8 cellular contexts compared by ENCODE assay signal in the genomic region with DNA sequence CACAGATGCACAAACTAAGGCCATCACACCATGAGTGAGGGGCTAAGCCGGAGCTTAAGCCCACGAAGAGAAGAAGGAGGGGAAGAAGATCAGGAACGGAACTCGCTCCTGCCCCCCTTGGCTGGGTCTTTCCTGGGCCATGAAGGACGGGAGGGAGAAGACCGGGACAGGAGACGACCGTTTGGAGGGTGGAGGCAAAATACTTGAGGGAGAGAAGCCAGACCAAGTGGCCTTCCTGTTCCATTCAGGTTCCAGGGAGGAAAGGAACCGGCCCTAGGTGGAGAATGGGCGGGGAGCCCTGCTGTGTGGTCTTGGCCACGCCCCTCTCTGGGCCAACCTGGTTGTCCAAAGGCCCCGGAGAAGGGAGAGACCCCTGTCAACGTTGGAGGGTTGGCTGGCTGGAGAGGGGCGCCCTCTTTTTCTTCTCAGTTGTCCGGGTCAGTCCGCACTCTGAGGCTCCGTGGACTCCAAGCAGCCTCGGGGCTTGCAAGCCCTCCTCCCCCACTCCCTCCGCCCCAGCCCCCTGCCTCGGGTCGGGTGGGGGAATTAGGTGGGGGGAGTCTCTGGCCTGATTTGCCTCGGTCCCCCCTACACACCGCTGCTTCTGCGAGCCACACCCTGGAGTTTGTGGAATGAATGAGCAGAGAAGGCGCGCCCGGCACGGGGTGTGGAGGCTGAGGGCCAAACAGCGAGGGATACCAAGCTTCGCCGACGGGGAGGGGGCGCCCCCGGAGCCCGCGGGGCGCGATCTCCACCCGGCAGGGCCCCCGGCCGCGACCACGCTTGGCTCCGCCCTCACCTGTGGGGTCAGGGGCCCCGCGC. TPM values are rescaled to one million over a fixed set of nuclear protein-coding genes. Genes with fewer than 3 reads are reported as not detected.
A peak's percentile ranks its signal among the peaks of the same experiment; 100 is the strongest.
DNase-seq lines count a peak whose midpoint lies in the region; ATAC-seq and TF ChIP-seq lines count a peak whose summit lies in the region.

No MANE protein-coding gene starts in this region.

- H3K27ac ChIP-seq in psoas muscle: no peak overlapping the region
- no peak overlapping the region for H3K27ac ChIP-seq in esophagus squamous epithelium

- WGBS in psoas muscle, 3 donors: 5 to 7% (median 6%) methylated on average over 34 to 46 of the region's 46 CpGs
- 4 to 10% methylated on average over 8 to 17 of the region's 46 CpGs for WGBS in esophagus squamous epithelium, 2 donors

- no peak for TF ChIP-seq POLR2A in esophagus squamous epithelium (IDR thresholded peaks at IDR 0.05)

- H3K9me3 ChIP-seq in psoas muscle: no peaks in the 10 kb centered on the region
- H3K9me3 ChIP-seq in esophagus squamous epithelium: no peaks in the 10 kb centered on the region

- H3K4me1 ChIP-seq in psoas muscle: no peaks in the 10 kb centered on the region
- peaks cover 5 to 19% (median 13%) of the 10 kb centered on the region in 3 donors for H3K4me1 ChIP-seq in esophagus squamous epithelium

- H3K27me3 ChIP-seq in psoas muscle (ENCODE audit: insufficient read depth in 3 of 3, low read length in 2 of 3): peaks cover 0 to 54% (median 14%) of the 10 kb centered on the region in 3 donors
- peaks cover 10 to 93% (median 19%) of the 10 kb centered on the region in 4 donors for H3K27me3 ChIP-seq in esophagus squamous epithelium

- no peaks in the 10 kb centered on the region for H3K36me3 Mint-ChIP-seq in endothelial cell (ENCODE audit: low read depth, unreplicated experiment)

- peaks cover 7% of the 10 kb centered on the region for H3K27me3 Mint-ChIP-seq in endothelial cell (ENCODE audit: unreplicated experiment)

- DNase-seq in NCI-H146 (lab: John Stamatoyannopoulos, UW) (peak; percentile 45), NCI-H146 treated with DMSO at 0.1 percent for 48 hours (lab: John Stamatoyannopoulos, UW; ENCODE audit: unreplicated experiment) (no peak), NCI-H2227 (lab: John Stamatoyannopoulos, UW; ENCODE audit: unreplicated experiment) (peak; percentile 54), endothelial cell (ENCODE audit: low spot score) (peak; percentile 52), psoas muscle (no peak), esophagus squamous epithelium (lab: John Stamatoyannopoulos, UW) (no peak), HUDEP-2 (lab: John Stamatoyannopoulos, UW; ENCODE audit: unreplicated experiment in 76 of 76) (no peak), NAMALWA (ENCODE audit: low spot score) (no peak)

- TF ChIP-seq CTCF in endothelial cell (IDR thresholded peaks at IDR 0.05; ENCODE audit: unreplicated experiment): no peak
- TF ChIP-seq CTCF in psoas muscle (IDR thresholded peaks at IDR 0.05): no peak
- TF ChIP-seq CTCF in esophagus squamous epithelium (IDR thresholded peaks at IDR 0.05): no peak

- no peaks in the 10 kb centered on the region for H3K36me3 ChIP-seq in psoas muscle (ENCODE audit: insufficient read depth in 1 of 2, low read depth in 1 of 2)
- no peaks in the 10 kb centered on the region for H3K36me3 ChIP-seq in esophagus squamous epithelium

- ATAC-seq in psoas muscle: no peak

- peak overlapping the region; percentile 30 for H3K4me3 ChIP-seq in psoas muscle
- peak overlapping the region in 2 of 4 donors; percentile 34 to 56 for H3K4me3 ChIP-seq in esophagus squamous epithelium

- intact Hi-C loops in psoas muscle (cut with DNase I) (no loop called here), esophagus squamous epithelium (cut with DNase I) (no loop called here)

- H3K27ac Mint-ChIP-seq in endothelial cell (ENCODE audit: unreplicated experiment): peak overlapping the region; percentile 72

- H3K4me1 Mint-ChIP-seq in endothelial cell (ENCODE audit: unreplicated experiment): peaks cover 2% of the 10 kb centered on the region

- no peaks in the 10 kb centered on the region for H3K9me3 Mint-ChIP-seq in endothelial cell (ENCODE audit: unreplicated experiment)

- peak overlapping the region; percentile 91 for H3K4me3 Mint-ChIP-seq in endothelial cell (ENCODE audit: unreplicated experiment)

RNA-seq across cellular contexts. Expression of a gene that starts 0.8 kb away (rescaled TPM):
- 15.5 TPM for total RNA-seq in endothelial cell (ENCODE audit: unreplicated experiment)
- under 1 TPM in 2 of 4 donors, not detected in 2; 0.02 to 0.51 TPM for total RNA-seq in psoas muscle
- polyA plus RNA-seq in psoas muscle: under 1 TPM; 0.01 to 0.12 (median 0.01) TPM
- total RNA-seq in esophagus squamous epithelium: under 1 TPM in 1 of 4 donors, not detected in 3; 0.09 TPM

Comparison
In these comparisons a context has a peak if more than half of its experiments do, and no peak if none do; other contexts are left out.
1. DNase-seq: peak in NCI-H146 (single experiment), NCI-H2227 (single experiment) and endothelial cell (single experiment); none in NCI-H146 treated with DMSO at 0.1 percent for 48 hours (single experiment), psoas muscle (0 of 2), esophagus squamous epithelium (single experiment), HUDEP-2 (0 of 76) and NAMALWA (single experiment).
2. RNA of a gene that starts 0.8 kb away (total RNA-seq): 15.5 TPM in endothelial cell (single experiment); 0.02 to 0.51 TPM in psoas muscle and 0.09 TPM in esophagus squamous epithelium; every median in the first group is over 10 times any median in the second.